In genomic region chrX:25721564-25721963, GRCh38 we compare ENCODE assay signal across 12 cellular contexts.
DNase-seq lines count a peak whose midpoint lies in the region; ATAC-seq, FAIRE-seq and TF ChIP-seq lines count a peak whose summit lies in the region.
"Had no signal": no experiment of that assay in that cellular context is flagged by ENCODE, and none has a peak within 500 bp of the region (broad histone marks: within the 10 kb centered on the region; RNA-seq: fewer than 3 reads in every experiment).

No MANE protein-coding gene starts in this region.

- CTCF ChIA-PET in IMR-90 (lab: Yijun Ruan, JAX) (no interaction called here), HepG2 (lab: Yijun Ruan, JAX; ENCODE audit: low intra/inter-chr PET ratio, low total read pairs) (no interaction called here)

- dilution Hi-C loops in IMR-90 (cut with HindIII; ENCODE audit: low sequenced_read_pairs, unreplicated experiment), result no loop called here

- no peak overlapping the region for H3K23ac ChIP-seq in IMR-90 (ENCODE audit: low read depth, low read length)

- intact Hi-C loops in IMR-90 (cut with micrococcal nuclease), result loop anchor here (10.0 kb wide), 1 partner anchor 197 kb away; no protein-coding TSS in a partner anchor
- intact Hi-C loops in HepG2 (cut with micrococcal nuclease; ENCODE audit: unreplicated experiment), result loop anchor here (5.0 kb wide), 2 partner anchors 199 to 246 kb away; no protein-coding TSS in a partner anchor
- intact Hi-C loops in sigmoid colon (cut with DNase I), result no loop called here

- no peak overlapping the region for H3K27ac ChIP-seq in IMR-90 (ENCODE audit: insufficient read depth, low read length)
- no peak overlapping the region for H3K27ac ChIP-seq in HepG2 (ENCODE audit: extremely low read length, insufficient read depth, low read length)
- H3K27ac ChIP-seq in sigmoid colon, result no peak overlapping the region

- H3K9me3 ChIP-seq in IMR-90 (ENCODE audit: control insufficient read depth, insufficient read depth, low read length), result no peaks in the 10 kb centered on the region
- no peaks in the 10 kb centered on the region for H3K9me3 ChIP-seq in HepG2 (ENCODE audit: low read length)
- no peaks in the 10 kb centered on the region for H3K9me3 ChIP-seq in sigmoid colon

- in situ Hi-C loops in IMR-90 (cut with MboI; ENCODE audit: low sequenced_read_pairs) (no loop called here), HepG2 (cut with HindIII; ENCODE audit: extremely low pct_ligation_motif_present, low pct_unique_long_range_greater_than_20kb) (no loop called here), GM13976 (cut with MboI; ENCODE audit: low sequenced_read_pairs, unreplicated experiment) (no loop called here)

- H4K20me1 ChIP-seq in IMR-90 (ENCODE audit: insufficient read depth, low read length) (no peaks in the 10 kb centered on the region), HepG2 (ENCODE audit: insufficient read depth, low read length) (no peaks in the 10 kb centered on the region)

- no peak overlapping the region for H3K18ac ChIP-seq in IMR-90 (ENCODE audit: low read depth, low read length)

- no peak overlapping the region for H2BK5ac ChIP-seq in IMR-90 (ENCODE audit: low read depth, low read length, poor library complexity, severe bottlenecking)

- no peaks in the 10 kb centered on the region for H3K79me1 ChIP-seq in IMR-90 (ENCODE audit: low read depth in 1 of 2, low read length in 2 of 2)

- no peak overlapping the region for H2BK20ac ChIP-seq in IMR-90 (ENCODE audit: low read depth, low read length)

- H3K56ac ChIP-seq in IMR-90 (ENCODE audit: extremely low read depth, insufficient read depth, low read length), result no peak overlapping the region

- no peak overlapping the region for H3K4ac ChIP-seq in IMR-90 (ENCODE audit: low read depth, low read length)

- H2AFZ ChIP-seq in IMR-90 (replicated peaks; ENCODE audit: low read length, poor library complexity) (no peak overlapping the region), HepG2 (ENCODE audit: low read length) (no peak overlapping the region)

- H3K4me3 ChIP-seq in IMR-90 (ENCODE audit: insufficient read depth, low read depth, low read length) (no peak overlapping the region), HepG2 (replicated peaks in 1 of 3; ENCODE audit: insufficient read depth in 1 of 3, low read depth in 2 of 3, low read length in 3 of 3) (no peak overlapping the region), H7 (ENCODE audit: insufficient read depth, low read depth, low read length) (no peak overlapping the region), sigmoid colon (no peak overlapping the region)

- H4K5ac ChIP-seq in IMR-90 (ENCODE audit: low read depth, low read length), result no peak overlapping the region

- H3K9ac ChIP-seq in IMR-90 (ENCODE audit: low read depth, low read length) (no peak overlapping the region), HepG2 (ENCODE audit: insufficient read depth, low read depth, low read length) (no peak overlapping the region)

- no peaks in the 10 kb centered on the region for H3K27me3 ChIP-seq in IMR-90 (ENCODE audit: control insufficient read depth, insufficient read depth, low read length)
- H3K27me3 ChIP-seq in HepG2 (ENCODE audit: control insufficient read depth in 1 of 2, insufficient read depth in 2 of 2, low read length in 2 of 2), result no peaks in the 10 kb centered on the region
- no peaks in the 10 kb centered on the region for H3K27me3 ChIP-seq in H7 (ENCODE audit: control insufficient read depth, insufficient read depth, low read length)
- no peaks in the 10 kb centered on the region for H3K27me3 ChIP-seq in sigmoid colon

- no peaks in the 10 kb centered on the region for H3K4me1 ChIP-seq in IMR-90 (ENCODE audit: control insufficient read depth, insufficient read depth, low read length)
- H3K4me1 ChIP-seq in HepG2 (ENCODE audit: insufficient read depth, low read length), result no peaks in the 10 kb centered on the region
- H3K4me1 ChIP-seq in sigmoid colon, result no peaks in the 10 kb centered on the region

- DNase-seq in DMS153 treated with DMSO at 0.1 percent for 48 hours (lab: John Stamatoyannopoulos, UW; ENCODE audit: unreplicated experiment) (peak; percentile 1), IMR-90 (no peak), amniotic epithelial cell (ENCODE audit: low read depth) (peak; percentile 9), HepG2 (ENCODE audit: low spot score) (peak; percentile 1), H7 (no peak), GM13976 (ENCODE audit: low spot score) (no peak), sigmoid colon (no peak)
- DNase-seq: hippocampal formation; right cardiac atrium; stimulated activated naive CD8-positive, alpha-beta T cell treated with anti-CD3 and anti-CD28 coated beads, Interleukin-15, Interleukin-2, amounts not matched to agents 100 U/mL and 50 U/mL, for 24 hours had no signal

- FAIRE-seq in HepG2 (lab: Jason Lieb, UNC), result no peak
- FAIRE-seq: GM18507 had no signal

- TF ChIP-seq RAD21 in IMR-90 (IDR thresholded peaks at IDR 0.05; ENCODE audit: low read length) (peak; percentile 42), HepG2 (CRISPR knock-in tag; IDR thresholded peaks at IDR 0.05) (no peak)

- TF ChIP-seq EP300 in HepG2 (IDR thresholded peaks at IDR 0.05; ENCODE audit: low read depth in 2 of 2, low read length in 2 of 2) (no peak), HepG2 (CRISPR knock-in tag; IDR thresholded peaks at IDR 0.05; ENCODE audit: borderline replicate concordance) (no peak), sigmoid colon (IDR thresholded peaks at IDR 0.05) (no peak)

- BruUV-seq in IMR-90 (replicated peaks; lab: Mats Ljungman, UMichigan), result no TSS peak
- BruUV-seq in HepG2 (replicated peaks; lab: Mats Ljungman, UMichigan), result no TSS peak

- POLR2A ChIA-PET in IMR-90 (lab: Charles Lee; ENCODE audit: unreplicated experiment), result no interaction called here
- POLR2A ChIA-PET in HepG2 (lab: Yijun Ruan, JAX), result no interaction called here

- no peak overlapping the region for H4K8ac ChIP-seq in IMR-90 (ENCODE audit: low read depth in 2 of 2, low read length in 2 of 2)

- no peak overlapping the region for H3K4me2 ChIP-seq in IMR-90 (ENCODE audit: low read depth, low read length)
- H3K4me2 ChIP-seq in HepG2 (ENCODE audit: low read depth, low read length), result no peak overlapping the region

- H2BK15ac ChIP-seq in IMR-90 (ENCODE audit: low read depth, low read length), result no peak overlapping the region

- H3K9me1 ChIP-seq in IMR-90 (ENCODE audit: insufficient read depth, low read length), result no peaks in the 10 kb centered on the region

- H3K36me3 ChIP-seq in IMR-90 (ENCODE audit: control insufficient read depth, insufficient read depth, low read length), result no peaks in the 10 kb centered on the region
- no peaks in the 10 kb centered on the region for H3K36me3 ChIP-seq in HepG2 (replicated peaks in 1 of 2; ENCODE audit: control insufficient read depth in 1 of 2, insufficient read depth in 2 of 2, low read length in 2 of 2)
- no peaks in the 10 kb centered on the region for H3K36me3 ChIP-seq in H7 (replicated peaks; ENCODE audit: control insufficient read depth, insufficient read depth, low read length)
- H3K36me3 ChIP-seq in sigmoid colon, result no peaks in the 10 kb centered on the region

- H3K14ac ChIP-seq in IMR-90 (replicated peaks; ENCODE audit: low read depth, low read length), result no peak overlapping the region

- ATAC-seq in IMR-90 (ENCODE audit: low read depth) (no peak), HepG2 (no peak), HG02642 (IDR thresholded peaks at IDR 0.05; ENCODE audit: poor library complexity, unreplicated experiment) (no peak)
- ATAC-seq: right cardiac atrium; stimulated activated naive CD8-positive, alpha-beta T cell treated with anti-CD3 and anti-CD28 coated beads, Interleukin-15, Interleukin-2, amounts not matched to agents 100 U/mL and 50 U/mL, for 24 hours had no signal

- WGBS in IMR-90 (ENCODE audit: extremely low coverage in 2 of 2, insufficient read length in 1 of 2), 2 experiments, result no CpG with 5 or more reads among the region's 2 CpGs
- 0% methylated on average over 2 of the region's 2 CpGs for WGBS in HepG2 (ENCODE audit: low lambda C conversion rate)
- WGBS in sigmoid colon, 2 donors, result 7 to 13% methylated on average over 2 of the region's 2 CpGs

- no peaks in the 10 kb centered on the region for H3K79me2 ChIP-seq in HepG2 (ENCODE audit: insufficient read depth, low read length)

- H4K91ac ChIP-seq in IMR-90 (ENCODE audit: insufficient read depth, low read depth, low read length), result no peak overlapping the region

- H2AK5ac ChIP-seq in IMR-90 (ENCODE audit: low read depth, low read length), result no peak overlapping the region

- H2AK9ac ChIP-seq in IMR-90 (replicated peaks; ENCODE audit: low read depth, low read length, poor library complexity), result no peak overlapping the region

- TF ChIP-seq POLR2A in IMR-90 (IDR thresholded peaks at IDR 0.05; ENCODE audit: low read depth, low read length), result no peak
- no peak for TF ChIP-seq POLR2A in HepG2 (IDR thresholded peaks at IDR 0.05; ENCODE audit: insufficient read depth in 1 of 2, low read depth in 2 of 2, low read length in 2 of 2)
- TF ChIP-seq POLR2A in sigmoid colon (IDR thresholded peaks at IDR 0.05), result no peak

- TF ChIP-seq CTCF in IMR-90 (conservative IDR thresholded peaks at IDR 0.05; ENCODE audit: low read depth, low read length) (peak; percentile 27; the same call in 1 of the 2 replicates), HepG2 (CRISPR knock-in tag; IDR thresholded peaks at IDR 0.05) (no peak), GM13976 (IDR thresholded peaks at IDR 0.05; ENCODE audit: borderline replicate concordance, control extremely low read depth, extremely low read depth, insufficient read depth, missing control alignments) (no peak), sigmoid colon (IDR thresholded peaks at IDR 0.05) (no peak)

- H2BK120ac ChIP-seq in IMR-90 (ENCODE audit: low read depth, low read length), result no peak overlapping the region

TF ChIP-seq in IMR-90, 13 proteins besides CTCF, POLR2A, EP300 and RAD21:
- TF ChIP-seq MAFK (IDR thresholded peaks at IDR 0.05; ENCODE audit: low read depth, low read length) (no peak), SMC3 (IDR thresholded peaks at IDR 0.05; ENCODE audit: low read depth, low read length) (peak; percentile 14; the same call in 1 of the 2 replicates)

TF ChIP-seq in HepG2, 621 proteins besides CTCF, POLR2A, EP300 and RAD21:
- peak; percentile 70; the same call in 1 of the 2 replicates for TF ChIP-seq ZNF362 (CRISPR knock-in tag; IDR thresholded peaks at IDR 0.05; ENCODE audit: borderline replicate concordance)
- no peak for TF ChIP-seq ARNT (IDR thresholded peaks at IDR 0.05)

Comparison
In these comparisons a context has a peak if more than half of its experiments do, and no peak if none do; other contexts are left out.
1. DNase-seq: peak in DMS153 treated with DMSO at 0.1 percent for 48 hours (single experiment), amniotic epithelial cell (single experiment) and HepG2 (single experiment); none in IMR-90 (single experiment), H7 (single experiment), GM13976 (single experiment) and sigmoid colon (single experiment).